Comparison of ENCODE assay signal across 26 cellular contexts in genomic region chr12:52046859-52047258, GRCh38. TPM values are rescaled to one million over a fixed set of nuclear protein-coding genes. Genes with fewer than 3 reads are reported as not detected.
DNase-seq lines count a peak whose midpoint lies in the region; ATAC-seq, FAIRE-seq and TF ChIP-seq lines count a peak whose summit lies in the region.
"Had no signal": no experiment of that assay in that cellular context is flagged by ENCODE, and none has a peak within 500 bp of the region (broad histone marks: within the 10 kb centered on the region; RNA-seq: fewer than 3 reads in every experiment).

No MANE protein-coding gene starts in this region.

- H3K4me1 ChIP-seq in A549 (peaks cover 21% of the 10 kb centered on the region), gastroesophageal sphincter (peaks cover 5 to 72% (median 36%) of the 10 kb centered on the region in 3 donors), skeletal muscle tissue (ENCODE audit: control insufficient read depth in 3 of 3, insufficient read depth in 3 of 3, low read length in 3 of 3) (peaks cover 81 to 89% (median 83%) of the 10 kb centered on the region in 3 donors), suprapubic skin (peaks cover 63% of the 10 kb centered on the region)
- peaks cover 55 to 80% (median 64%) of the 10 kb centered on the region in 10 experiments for H3K4me1 ChIP-seq in BLaER1 treated with 17β-estradiol and CSF1 and Interleukin-3, amounts not matched to agents 10 nM and 100 nM

- no peaks in the 10 kb centered on the region for H3K36me3 Mint-ChIP-seq in T-helper 2 cell treated with Interferon-gamma antibody and Interleukin-4, amounts not matched to agents 5 μg/mL and 100 μg/mL, for 36 hours (ENCODE audit: low read depth)

- peaks cover 6% of the 10 kb centered on the region for H3K27me3 Mint-ChIP-seq in T-helper 2 cell treated with Interferon-gamma antibody and Interleukin-4, amounts not matched to agents 5 μg/mL and 100 μg/mL, for 36 hours (ENCODE audit: low read depth)
- H3K27me3 Mint-ChIP-seq: CD8-positive, alpha-beta memory T cell had no signal

- H3K4me1 Mint-ChIP-seq in T-helper 2 cell treated with Interferon-gamma antibody and Interleukin-4, amounts not matched to agents 5 μg/mL and 100 μg/mL, for 36 hours (ENCODE audit: low read depth) = peaks cover 25% of the 10 kb centered on the region

- no peak for FAIRE-seq in A549 (lab: Jason Lieb, UNC)
- FAIRE-seq: GM18507, HTR-8/SVneo had no signal

- no peaks in the 10 kb centered on the region for H3K9me3 Mint-ChIP-seq in T-helper 2 cell treated with Interferon-gamma antibody and Interleukin-4, amounts not matched to agents 5 μg/mL and 100 μg/mL, for 36 hours
- H3K9me3 Mint-ChIP-seq: CD8-positive, alpha-beta memory T cell; GM23338 had no signal

- TF ChIP-seq POLR2A in A549 (IDR thresholded peaks at IDR 0.05; ENCODE audit: low read length) (no peak), gastroesophageal sphincter (IDR thresholded peaks at IDR 0.05) (no peak), suprapubic skin (IDR thresholded peaks at IDR 0.05) (no peak)

- no peak for TF ChIP-seq RAD21 in A549 (conservative IDR thresholded peaks at IDR 0.05 in 1 of 2, IDR thresholded peaks at IDR 0.05 in 1 of 2)

- no peaks in the 10 kb centered on the region for H3K9me3 ChIP-seq in A549
- H3K9me3 ChIP-seq in BLaER1 treated with 17β-estradiol and CSF1 and Interleukin-3, amounts not matched to agents 10 nM and 100 nM (replicated peaks in 1 of 11) = no peaks in the 10 kb centered on the region
- H3K9me3 ChIP-seq in gastroesophageal sphincter = no peaks in the 10 kb centered on the region
- no peaks in the 10 kb centered on the region for H3K9me3 ChIP-seq in skeletal muscle tissue (ENCODE audit: control insufficient read depth in 3 of 3, low read length in 3 of 3)
- H3K9me3 ChIP-seq in suprapubic skin = no peaks in the 10 kb centered on the region
- H3K9me3 ChIP-seq: HAP-1, SJCRH30 had no signal

- H3K27ac Mint-ChIP-seq in T-helper 2 cell treated with Interferon-gamma antibody and Interleukin-4, amounts not matched to agents 5 μg/mL and 100 μg/mL, for 36 hours = no peak overlapping the region
- H3K27ac Mint-ChIP-seq: GM23338 had no signal

- 82% methylated on average over 7 of the region's 7 CpGs for WGBS in A549 (ENCODE audit: missing lambda C conversion rate)
- 80 to 86% methylated on average over 1 to 7 of the region's 7 CpGs for WGBS in gastroesophageal sphincter (ENCODE audit: low coverage in 1 of 2), 2 donors
- WGBS in suprapubic skin = 84% methylated on average over 7 of the region's 7 CpGs

- DNase-seq in A549 (ENCODE audit: low read depth in 1 of 2, low spot score in 1 of 2) (no peak), suprapubic skin (ENCODE audit: low spot score in 2 of 2) (no peak), HuH-7 (ENCODE audit: low spot score) (no peak), NCI-H2171 treated with DMSO at 0.1 percent for 48 hours (lab: John Stamatoyannopoulos, UW) (no peak)
- DNase-seq in T-helper 2 cell treated with Interferon-gamma antibody and Interleukin-4, amounts not matched to agents 5 μg/mL and 100 μg/mL, for 36 hours (ENCODE audit: low spot score) = no peak
- DNase-seq: ACHN; C1 segment of cervical spinal cord; Calu3; CD8-positive, alpha-beta memory T cell; GDM1; IMR-90; NCI-H1092 treated with DMSO at 0.1 percent for 48 hours; NCI-H146; NCI-H2029 treated with DMSO at 0.1 percent for 48 hours; NCI-H524 treated with DMSO at 0.1 percent for 48 hours; NCI-H82; SJCRH30 had no signal

- peaks cover 0 to 18% (median 3%) of the 10 kb centered on the region in 11 experiments; a peak in 6 of 22 replicates for H4K20me1 ChIP-seq in BLaER1 treated with 17β-estradiol and CSF1 and Interleukin-3, amounts not matched to agents 10 nM and 100 nM

- H3K36me3 ChIP-seq in BLaER1 treated with 17β-estradiol and CSF1 and Interleukin-3, amounts not matched to agents 10 nM and 100 nM = peaks cover 0 to 10% (median 0%) of the 10 kb centered on the region in 11 experiments; a peak in 2 of 22 replicates
- H3K36me3 ChIP-seq in gastroesophageal sphincter = no peaks in the 10 kb centered on the region
- H3K36me3 ChIP-seq in skeletal muscle tissue (ENCODE audit: control insufficient read depth in 3 of 3, insufficient read depth in 3 of 3, low read length in 3 of 3) = peaks cover 0 to 27% (median 1%) of the 10 kb centered on the region in 3 donors
- H3K36me3 ChIP-seq in suprapubic skin = no peaks in the 10 kb centered on the region
- H3K36me3 ChIP-seq: SJCRH30 had no signal

- H3K4me3 ChIP-seq in A549 (no peak overlapping the region), gastroesophageal sphincter (no peak overlapping the region), skeletal muscle tissue (ENCODE audit: low read length in 3 of 3) (peak overlapping the region in 2 of 3 donors; percentile 37 to 61), suprapubic skin (no peak overlapping the region)
- H3K4me3 ChIP-seq in BLaER1 treated with 17β-estradiol and CSF1 and Interleukin-3, amounts not matched to agents 10 nM and 100 nM = no peak overlapping the region
- H3K4me3 ChIP-seq: GM23338, HAP-1, SJCRH30 had no signal

- H3K9ac ChIP-seq in BLaER1 treated with 17β-estradiol and CSF1 and Interleukin-3, amounts not matched to agents 10 nM and 100 nM = no peak overlapping the region
- peak overlapping the region; percentile 37 to 64 (median 50) for H3K9ac ChIP-seq in skeletal muscle tissue (ENCODE audit: low read depth in 1 of 3, low read length in 3 of 3)
- H3K9ac ChIP-seq: KMS-11 had no signal

- POLR2A ChIA-PET in A549 (lab: Yijun Ruan, JAX) = no interaction called here

- no peak overlapping the region for H3K27ac ChIP-seq in A549
- H3K27ac ChIP-seq in BLaER1 treated with 17β-estradiol and CSF1 and Interleukin-3, amounts not matched to agents 10 nM and 100 nM = no peak overlapping the region
- peak overlapping the region in 3 of 4 donors; percentile 7 to 98 (median 21) for H3K27ac ChIP-seq in gastroesophageal sphincter
- peak overlapping the region; percentile 99 for H3K27ac ChIP-seq in skeletal muscle tissue (ENCODE audit: low read depth, low read length)
- H3K27ac ChIP-seq in suprapubic skin = no peak overlapping the region
- H3K27ac ChIP-seq: KMS-11, SJCRH30 had no signal

- TF ChIP-seq EP300 in A549 (IDR thresholded peaks at IDR 0.05) (no peak), gastroesophageal sphincter (IDR thresholded peaks at IDR 0.05) (no peak), suprapubic skin (IDR thresholded peaks at IDR 0.05) (no peak)

- no peak overlapping the region for H3K4me3 Mint-ChIP-seq in T-helper 2 cell treated with Interferon-gamma antibody and Interleukin-4, amounts not matched to agents 5 μg/mL and 100 μg/mL, for 36 hours
- H3K4me3 Mint-ChIP-seq: CD8-positive, alpha-beta memory T cell; GM23338 had no signal

- peaks cover 0 to 5% (median 0%) of the 10 kb centered on the region in 11 experiments; a peak in 1 of 22 replicates for H3K27me3 ChIP-seq in BLaER1 treated with 17β-estradiol and CSF1 and Interleukin-3, amounts not matched to agents 10 nM and 100 nM
- H3K27me3 ChIP-seq in gastroesophageal sphincter = no peaks in the 10 kb centered on the region
- no peaks in the 10 kb centered on the region for H3K27me3 ChIP-seq in skeletal muscle tissue (ENCODE audit: control insufficient read depth in 3 of 3, insufficient read depth in 3 of 3, low read length in 3 of 3)
- no peaks in the 10 kb centered on the region for H3K27me3 ChIP-seq in suprapubic skin
- H3K27me3 ChIP-seq: SJCRH30 had no signal

- no peak overlapping the region for H3K4me2 ChIP-seq in A549
- H3K4me2 ChIP-seq in BLaER1 treated with 17β-estradiol and CSF1 and Interleukin-3, amounts not matched to agents 10 nM and 100 nM = peak overlapping the region in 6 of 11 experiments; percentile 72 to 93 (median 86); a peak in 9 of 22 replicates
- H3K4me2 ChIP-seq: GM23338, KMS-11 had no signal

- ATAC-seq in A549 (no peak), gastroesophageal sphincter (no peak)
- ATAC-seq: GM23338, Panc1 had no signal

- CTCF ChIA-PET in A549 (lab: Yijun Ruan, JAX) = interaction anchor here (1.0 to 41.8 kb wide), 6 partner anchors 8 to 75 kb away, joined by 3 to 1730 read pairs (median 8); partner anchors contain the start of genes ATG101, NR4A1 and SMIM41

- TF ChIP-seq CTCF in A549 (IDR thresholded peaks at IDR 0.05) (no peak), gastroesophageal sphincter (IDR thresholded peaks at IDR 0.05) (no peak), suprapubic skin (IDR thresholded peaks at IDR 0.05) (no peak)

RNA-seq across cellular contexts. Expression of gene NR4A1, which starts 4.4 kb away (rescaled TPM):
- polyA plus RNA-seq in A549 (2011; rRNA removed) (81.3 and 89.6 TPM in 2 replicates), A549 (2017; fragmentation: RNase III; extraction: RNeasy Plus Mini Kit Qiagen cat#74134 plus additional on column Dnase treatment) (24.7 to 39.6 TPM (median 28.7 TPM) in 3 replicates)
- 151 and 315 TPM in 2 replicates for polyA plus RNA-seq in A549 (2012; cell fraction: cytosol; rRNA removed)
- 768 and 886 TPM in 2 replicates for polyA plus RNA-seq in A549 (2012; cell fraction: nucleus; rRNA removed)
- polyA minus RNA-seq in A549 (2011; rRNA and poly(A)+ RNA removed) = 132 and 174 TPM in 2 replicates
- total RNA-seq in gastroesophageal sphincter (10 to 100 TPM; 29.9 to 67.2 (median 35.2) TPM), skeletal muscle tissue (24.5 TPM), suprapubic skin (100 to 1,000 TPM; 141 to 775 (median 422) TPM)

RNA-seq across cellular contexts. Expression of gene ATG101, which starts 22.9 kb away (rescaled TPM):
- polyA plus RNA-seq in A549 (2011; rRNA removed) (124 and 141 TPM in 2 replicates), A549 (2017; fragmentation: RNase III; extraction: RNeasy Plus Mini Kit Qiagen cat#74134 plus additional on column Dnase treatment) (81.3 to 87.9 TPM (median 82.6 TPM) in 3 replicates)
- polyA plus RNA-seq in A549 (2012; cell fraction: cytosol; rRNA removed) = 168 and 190 TPM in 2 replicates
- polyA plus RNA-seq in A549 (2012; cell fraction: nucleus; rRNA removed) = 140 and 145 TPM in 2 replicates
- polyA minus RNA-seq in A549 (2011; rRNA and poly(A)+ RNA removed) = 109 and 119 TPM in 2 replicates
- total RNA-seq in gastroesophageal sphincter (10 to 100 TPM; 36.7 to 60.2 (median 52.6) TPM), skeletal muscle tissue (34.4 TPM), suprapubic skin (10 to 100 TPM; 39.5 to 76.1 (median 56.5) TPM)

RNA-seq across cellular contexts. Expression of gene SMIM41, which starts 32.6 kb away (rescaled TPM):
- polyA plus RNA-seq in A549 (2011; rRNA removed) (not detected in 2 replicates), A549 (2017; fragmentation: RNase III; extraction: RNeasy Plus Mini Kit Qiagen cat#74134 plus additional on column Dnase treatment) (not detected in 3 replicates)
- not detected in 2 replicates for polyA plus RNA-seq in A549 (2012; cell fraction: cytosol; rRNA removed)
- 0.06 and 0.10 TPM in 2 replicates for polyA plus RNA-seq in A549 (2012; cell fraction: nucleus; rRNA removed)
- not detected in 2 replicates for polyA minus RNA-seq in A549 (2011; rRNA and poly(A)+ RNA removed)
- total RNA-seq in gastroesophageal sphincter (10 to 100 TPM in 1 of 4 donors, 1 to 10 TPM in 3; 4.0 to 12.8 (median 4.6) TPM), skeletal muscle tissue (not detected), suprapubic skin (under 1 TPM in 2 of 4 donors, not detected in 2; 0.51 to 0.57 TPM)
- total RNA-seq: Calu3; CD8-positive, alpha-beta memory T cell; IMR-90; SJCRH30 had no signal
- polyA plus RNA-seq: CD8-positive, alpha-beta memory T cell; IMR-90 had no signal

RNA-seq across cellular contexts. Expression of gene TAMALIN, which starts 40.1 kb away (rescaled TPM):
- 0.22 and 0.35 TPM in 2 replicates for polyA plus RNA-seq in A549 (2011; rRNA removed)
- 0.44 and 0.53 TPM in 2 replicates for polyA plus RNA-seq in A549 (2012; cell fraction: cytosol; rRNA removed)
- polyA plus RNA-seq in A549 (2012; cell fraction: nucleus; rRNA removed) = 1.4 and 3.1 TPM in 2 replicates
- polyA plus RNA-seq in A549 (2017; fragmentation: RNase III; extraction: RNeasy Plus Mini Kit Qiagen cat#74134 plus additional on column Dnase treatment) = 0.16 to 0.30 TPM (median 0.29 TPM) in 3 replicates
- 0.44 and 0.62 TPM in 2 replicates for polyA minus RNA-seq in A549 (2011; rRNA and poly(A)+ RNA removed)
- 10 to 100 TPM; 11.8 to 18.0 (median 16.1) TPM for total RNA-seq in gastroesophageal sphincter
- 9.4 TPM for total RNA-seq in skeletal muscle tissue
- total RNA-seq in suprapubic skin = 10 to 100 TPM; 11.5 to 14.5 (median 12.5) TPM
- total RNA-seq: Calu3 had no signal

Comparison
In these comparisons a context has a peak if more than half of its experiments do, and no peak if none do; other contexts are left out.
1. H3K27ac ChIP-seq: peak in gastroesophageal sphincter (3 of 4) and skeletal muscle tissue (single experiment); none in A549 (0 of 2), BLaER1 treated with 17β-estradiol and CSF1 and Interleukin-3, amounts not matched to agents 10 nM and 100 nM (0 of 11) and suprapubic skin (single experiment).
2. H3K4me3 ChIP-seq: peak in skeletal muscle tissue (2 of 3); none in A549 (single experiment), BLaER1 treated with 17β-estradiol and CSF1 and Interleukin-3, amounts not matched to agents 10 nM and 100 nM (0 of 10), gastroesophageal sphincter (0 of 2) and suprapubic skin (single experiment).
3. H3K9ac ChIP-seq: peak in skeletal muscle tissue (3 of 3); none in BLaER1 treated with 17β-estradiol and CSF1 and Interleukin-3, amounts not matched to agents 10 nM and 100 nM (0 of 11).